Comparison of ENCODE assay signal across 17 cellular contexts in genomic region chr10:18683427-18683826, GRCh38. TPM values are rescaled to one million over a fixed set of nuclear protein-coding genes. Genes with fewer than 3 reads are reported as not detected.
A peak's percentile ranks its signal among the peaks of the same experiment; 100 is the strongest.
DNase-seq lines count a peak whose midpoint lies in the region; TF ChIP-seq lines count a peak whose summit lies in the region.
"Had no signal": no experiment of that assay in that cellular context is flagged by ENCODE, and none has a peak within 500 bp of the region (broad histone marks: within the 10 kb centered on the region; RNA-seq: fewer than 3 reads in every experiment).

No MANE protein-coding gene starts in this region.

- no peak overlapping the region for H3K4ac ChIP-seq in mesenchymal stem cell (ENCODE audit: low read depth in 1 of 2, low read length in 2 of 2)

- H4K8ac ChIP-seq in mesenchymal stem cell (ENCODE audit: low read length), result no peak overlapping the region

- H3K4me1 Mint-ChIP-seq in endodermal cell, result no peaks in the 10 kb centered on the region
- H3K4me1 Mint-ChIP-seq: stimulated activated memory B cell treated with anti-CD40 and anti-IgM and Interleukin-4, amounts not matched to agents 10 μg/mL and 1 μg/mL and 100 μg/mL, for 72 hours had no signal

- H3K18ac ChIP-seq in mesenchymal stem cell (ENCODE audit: low read depth in 1 of 2, low read length in 2 of 2), result no peak overlapping the region

- no peak overlapping the region for H2BK12ac ChIP-seq in mesenchymal stem cell (ENCODE audit: low read length in 2 of 2)

- H3K27me3 ChIP-seq in mesenchymal stem cell (ENCODE audit: control insufficient read depth in 1 of 2, insufficient read depth in 1 of 2, low read length in 2 of 2) (no peaks in the 10 kb centered on the region), endodermal cell (ENCODE audit: control insufficient read depth, insufficient read depth, low read length, poor library complexity, severe bottlenecking) (no peaks in the 10 kb centered on the region)
- H3K27me3 ChIP-seq: esophagus squamous epithelium, right lobe of liver had no signal

- H3K9me3 ChIP-seq in mesenchymal stem cell (ENCODE audit: control insufficient read depth, low read length) (no peaks in the 10 kb centered on the region), endodermal cell (ENCODE audit: control insufficient read depth, low read length) (no peaks in the 10 kb centered on the region)
- H3K9me3 ChIP-seq: esophagus squamous epithelium, right lobe of liver had no signal

- no peaks in the 10 kb centered on the region for H3K27me3 Mint-ChIP-seq in endodermal cell (ENCODE audit: insufficient read depth)
- H3K27me3 Mint-ChIP-seq: activated naive CD8-positive, alpha-beta T cell treated with anti-CD3 and anti-CD28 coated beads, Interleukin-2, amount 10 ng/mL, durations not matched to agents 7 days and 5 days had no signal

- no peak overlapping the region for H2BK15ac ChIP-seq in mesenchymal stem cell (ENCODE audit: low read depth, poor library complexity, severe bottlenecking)

- peak overlapping the region; percentile 45 for H3K9ac ChIP-seq in mesenchymal stem cell (ENCODE audit: low read length)
- no peak overlapping the region for H3K9ac ChIP-seq in endodermal cell (ENCODE audit: extremely low read depth, low read length, poor library complexity, severe bottlenecking)

- H3K4me3 Mint-ChIP-seq in endodermal cell, result no peak overlapping the region
- H3K4me3 Mint-ChIP-seq: activated naive CD8-positive, alpha-beta T cell treated with anti-CD3 and anti-CD28 coated beads, Interleukin-2, amount 10 ng/mL, durations not matched to agents 7 days and 5 days; stimulated activated memory B cell treated with anti-CD40 and anti-IgM and Interleukin-4, amounts not matched to agents 10 μg/mL and 1 μg/mL and 100 μg/mL, for 72 hours had no signal

- H3K4me1 ChIP-seq in mesenchymal stem cell (ENCODE audit: control insufficient read depth, insufficient read depth, low read depth, low read length) (peaks cover 3% of the 10 kb centered on the region), endodermal cell (ENCODE audit: control insufficient read depth, insufficient read depth, low read length) (no peaks in the 10 kb centered on the region)
- H3K4me1 ChIP-seq: esophagus squamous epithelium, right lobe of liver had no signal

- H2BK5ac ChIP-seq in mesenchymal stem cell (ENCODE audit: low read depth, low read length, poor library complexity, severe bottlenecking), result no peak overlapping the region

- no peak overlapping the region for H3K4me2 ChIP-seq in mesenchymal stem cell (ENCODE audit: low read length, poor library complexity, severe bottlenecking)

- no peak overlapping the region for H3K23ac ChIP-seq in mesenchymal stem cell (ENCODE audit: low read length in 2 of 2)

- DNase-seq in EH (ENCODE audit: low read depth), result peak; percentile 79
- DNase-seq in M059J (ENCODE audit: low read depth), result peak; percentile 45
- DNase-seq in cardiac fibroblast (ENCODE audit: low read depth in 2 of 2), result peak; percentile 31 to 65
- peak; percentile 15 for DNase-seq in mesenchymal stem cell
- DNase-seq in NCI-H187 treated with DMSO at 0.1 percent for 48 hours (lab: John Stamatoyannopoulos, UW), result no peak
- DNase-seq in NCI-H82 treated with DMSO at 0.1 percent for 48 hours (lab: John Stamatoyannopoulos, UW; ENCODE audit: unreplicated experiment), result no peak
- DNase-seq in endodermal cell, result no peak
- DNase-seq in lower leg skin (ENCODE audit: low spot score in 2 of 2), result no peak
- DNase-seq: activated naive CD8-positive, alpha-beta T cell treated with anti-CD3 and anti-CD28 coated beads, Interleukin-2, amount 10 ng/mL, durations not matched to agents 7 days and 5 days; cortex of kidney; esophagus squamous epithelium; mesendoderm; NCI-H1417; NCI-H446 treated with DMSO at 0.1 percent for 48 hours; right lobe of liver; WERI-Rb-1 had no signal

- H4K91ac ChIP-seq in mesenchymal stem cell (ENCODE audit: low read length), result no peak overlapping the region

- no peak for TF ChIP-seq POLR2A in lower leg skin (IDR thresholded peaks at IDR 0.05)

- H3K4me3 ChIP-seq in cardiac fibroblast (replicated peaks in 1 of 2; ENCODE audit: low read depth in 2 of 2, low read length in 2 of 2), result no peak overlapping the region
- H3K4me3 ChIP-seq in mesenchymal stem cell (ENCODE audit: insufficient read depth in 1 of 2, low read depth in 1 of 2, low read length in 2 of 2), result peak overlapping the region in 1 of 2 experiments; percentile 43
- H3K4me3 ChIP-seq in endodermal cell (ENCODE audit: low read length), result no peak overlapping the region
- H3K4me3 ChIP-seq in lower leg skin (ENCODE audit: low read depth, poor library complexity, severe bottlenecking), result no peak overlapping the region
- H3K4me3 ChIP-seq: esophagus squamous epithelium, right lobe of liver had no signal

- no peak overlapping the region for H2AK5ac ChIP-seq in mesenchymal stem cell (ENCODE audit: low read length, severe bottlenecking)

- H2BK120ac ChIP-seq in mesenchymal stem cell (ENCODE audit: low read depth, low read length), result no peak overlapping the region

- WGBS in mesenchymal stem cell, result no CpG with 5 or more reads among the region's 1 CpG
- 94 to 100% methylated on average over 1 of the region's 1 CpG for WGBS in endodermal cell (ENCODE audit: insufficient coverage in 1 of 2, insufficient read length in 1 of 2), 2 experiments
- WGBS in lower leg skin, 2 donors, result 21 to 27% methylated on average over 1 of the region's 1 CpG

- H2AFZ ChIP-seq in mesenchymal stem cell (ENCODE audit: low read depth, low read length), result no peak overlapping the region

- H3K27ac ChIP-seq in mesenchymal stem cell (ENCODE audit: low read length, poor library complexity, severe bottlenecking), result no peak overlapping the region
- no peak overlapping the region for H3K27ac ChIP-seq in endodermal cell (ENCODE audit: low read depth, low read length)
- H3K27ac ChIP-seq: esophagus squamous epithelium, right lobe of liver, WERI-Rb-1 had no signal

- H3K14ac ChIP-seq in mesenchymal stem cell (ENCODE audit: low read length in 2 of 2), result no peak overlapping the region

- no peaks in the 10 kb centered on the region for H3K9me3 Mint-ChIP-seq in endodermal cell
- H3K9me3 Mint-ChIP-seq: activated naive CD8-positive, alpha-beta T cell treated with anti-CD3 and anti-CD28 coated beads, Interleukin-2, amount 10 ng/mL, durations not matched to agents 7 days and 5 days; stimulated activated memory B cell treated with anti-CD40 and anti-IgM and Interleukin-4, amounts not matched to agents 10 μg/mL and 1 μg/mL and 100 μg/mL, for 72 hours had no signal

- peaks cover 0 to 6% of the 10 kb centered on the region in 2 experiments for H3K36me3 ChIP-seq in mesenchymal stem cell (ENCODE audit: control insufficient read depth in 1 of 2, insufficient read depth in 2 of 2, low read depth in 1 of 2, low read length in 2 of 2)
- peaks cover 37% of the 10 kb centered on the region for H3K36me3 ChIP-seq in endodermal cell (ENCODE audit: control insufficient read depth, insufficient read depth, low read length)
- H3K36me3 ChIP-seq: esophagus squamous epithelium, right lobe of liver, WERI-Rb-1 had no signal

- no peak for TF ChIP-seq CTCF in cardiac fibroblast (IDR thresholded peaks at IDR 0.05; ENCODE audit: low read depth, low read length)
- TF ChIP-seq CTCF in endodermal cell (conservative IDR thresholded peaks at IDR 0.05), result no peak
- no peak for TF ChIP-seq CTCF in lower leg skin (IDR thresholded peaks at IDR 0.05)

- no peaks in the 10 kb centered on the region for H3K36me3 Mint-ChIP-seq in endodermal cell (ENCODE audit: low read depth)

- no peak overlapping the region for H3K27ac Mint-ChIP-seq in endodermal cell
- H3K27ac Mint-ChIP-seq: activated naive CD8-positive, alpha-beta T cell treated with anti-CD3 and anti-CD28 coated beads, Interleukin-2, amount 10 ng/mL, durations not matched to agents 7 days and 5 days had no signal

- no peaks in the 10 kb centered on the region for H3K79me1 ChIP-seq in mesenchymal stem cell (replicated peaks; ENCODE audit: low read length, poor library complexity, severe bottlenecking)

- intact Hi-C loops in lower leg skin (cut with DNase I; ENCODE audit: low total_unique reads), result no loop called here

RNA-seq across cellular contexts. Expression of gene ARL5B, which starts 24.2 kb away (rescaled TPM):
- total RNA-seq in M059J (2014; rRNA removed; shearing (Covaris generic)), result 7.4 and 8.7 TPM in 2 replicates
- 16.9 TPM for polyA plus RNA-seq in mesenchymal stem cell (2013, experiment 1 of 2)
- polyA plus RNA-seq in mesenchymal stem cell (2013, experiment 2 of 2), result 17.3 TPM
- total RNA-seq in endodermal cell (10 to 100 TPM; 44.8 to 55.4 TPM), lower leg skin (10 to 100 TPM; 10.9 to 15.9 (median 14.0) TPM)
- 47.9 TPM for polyA plus RNA-seq in endodermal cell (2013, experiment 1 of 2)
- polyA plus RNA-seq in endodermal cell (2013, experiment 2 of 2), result 52.2 TPM

RNA-seq across cellular contexts. Expression of gene NSUN6, which starts 32.0 kb away (rescaled TPM):
- 4.5 and 5.7 TPM in 2 replicates for total RNA-seq in M059J (2014; rRNA removed; shearing (Covaris generic))
- polyA plus RNA-seq in mesenchymal stem cell (2013, experiment 1 of 2), result 3.4 TPM
- 3.3 TPM for polyA plus RNA-seq in mesenchymal stem cell (2013, experiment 2 of 2)
- total RNA-seq in endodermal cell (10 to 100 TPM; 10.6 to 15.4 TPM), lower leg skin (10 to 100 TPM in 1 of 4 donors, 1 to 10 TPM in 3; 5.9 to 12.8 (median 8.6) TPM)
- polyA plus RNA-seq in endodermal cell (2013, experiment 1 of 2), result 18.4 TPM
- polyA plus RNA-seq in endodermal cell (2013, experiment 2 of 2), result 15.6 TPM

Comparison
In these comparisons a context has a peak if more than half of its experiments do, and no peak if none do; other contexts are left out.
1. DNase-seq: peak in EH (single experiment), M059J (single experiment), cardiac fibroblast (2 of 2) and mesenchymal stem cell (single experiment); none in NCI-H187 treated with DMSO at 0.1 percent for 48 hours (single experiment), NCI-H82 treated with DMSO at 0.1 percent for 48 hours (single experiment), endodermal cell (single experiment) and lower leg skin (0 of 2).